In the genomic region with DNA sequence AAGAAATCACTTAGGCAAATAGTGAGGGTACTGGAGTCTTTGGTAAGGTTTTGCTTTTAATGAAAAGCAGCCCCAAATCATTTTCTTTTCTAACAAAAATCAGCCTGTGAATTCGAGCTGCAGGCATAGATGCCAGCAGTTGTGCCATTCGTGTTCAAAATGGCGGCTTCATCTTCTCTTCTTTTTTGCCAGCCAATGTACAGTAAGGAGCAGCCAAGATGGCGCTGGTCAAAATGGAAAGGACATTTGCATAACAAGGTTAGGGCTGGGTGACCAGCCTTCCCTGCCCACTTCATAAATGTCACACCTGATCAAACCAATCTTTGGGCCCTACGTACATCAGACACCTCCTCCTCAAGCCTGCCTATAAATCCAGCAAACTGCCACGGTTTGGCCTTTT, we compare ENCODE assay signal across 36 cellular contexts.
"Had no signal": no experiment of that assay in that cellular context is flagged by ENCODE, and none has a peak within 500 bp of the region (broad histone marks: within the 10 kb centered on the region; RNA-seq: fewer than 3 reads in every experiment).

No MANE protein-coding gene starts in this region.

- H3K4me3 ChIP-seq: adrenal gland, body of pancreas, coronary artery, esophagus muscularis mucosa, gastrocnemius medialis, heart left ventricle had no signal

- DNase-seq: activated B cell treated with CpG ODN at 0.5 μM for 24 hours; activated CD4-positive, alpha-beta T cell treated with anti-CD3 and anti-CD28 coated beads for 48 hours; activated CD4-positive, alpha-beta T cell treated with anti-CD3 and anti-CD28 coated beads, Interleukin-2, amount 50 U/mL, for 1 hour; activated CD4-positive, alpha-beta T cell treated with anti-CD3 and anti-CD28 coated beads, Interleukin-2, amount 50 U/mL, for 48 hours; activated CD8-positive, alpha-beta memory T cell treated with anti-CD3 and anti-CD28 coated beads, Interleukin-2, amount 10 ng/mL, durations not matched to agents 7 days and 5 days; activated CD8-positive, alpha-beta memory T cell treated with anti-CD3 and anti-CD28 coated beads, Interleukin-2, amount 50 U/mL, for 4 hours; activated CD8-positive, alpha-beta T cell treated with anti-CD3 and anti-CD28 coated beads, Interleukin-2, amount 10 ng/mL, durations not matched to agents 7 days and 5 days; activated effector memory CD4-positive, alpha-beta T cell treated with anti-CD3 and anti-CD28 coated beads, Interleukin-2, amount 50 U/mL, for 16 hours; activated naive CD4-positive, alpha-beta T cell treated with anti-CD3 and anti-CD28 coated beads for 36 hours; activated naive CD8-positive, alpha-beta T cell treated with anti-CD3 and anti-CD28 coated beads for 36 hours; activated naive CD8-positive, alpha-beta T cell treated with anti-CD3 and anti-CD28 coated beads, Interleukin-2, amount 50 U/mL, for 24 hours; activated T-cell treated with anti-CD3 and anti-CD28 coated beads, Interleukin-2, amount 50 U/mL, for 1 hour; activated T-cell treated with anti-CD3 and anti-CD28 coated beads, Interleukin-2, amount 50 U/mL, for 48 hours; adrenal gland; amygdala; aorta; body of pancreas; dermis blood vessel endothelial cell; effector CD4-positive, alpha-beta T cell; effector memory CD8-positive, alpha-beta T cell; erythroblast; foreskin keratinocyte; gastrocnemius medialis; glutamatergic neuron; T1000; WERI-Rb-1 had no signal

- ATAC-seq: activated CD4-positive, CD25-positive, alpha-beta regulatory T cell treated with anti-CD3 and anti-CD28 coated beads, Interleukin-2, amount 50 U/mL, for 24 hours; activated CD8-positive, alpha-beta memory T cell treated with anti-CD3 and anti-CD28 coated beads, Interleukin-2, amount 10 ng/mL, durations not matched to agents 7 days and 5 days; activated CD8-positive, alpha-beta T cell treated with anti-CD3 and anti-CD28 coated beads, Interleukin-2, amount 10 ng/mL, durations not matched to agents 7 days and 5 days; activated naive CD8-positive, alpha-beta T cell treated with anti-CD3 and anti-CD28 coated beads, Interleukin-2, amount 50 U/mL, for 24 hours; body of pancreas; effector memory CD8-positive, alpha-beta T cell; foreskin keratinocyte; gastrocnemius medialis had no signal

- H3K9me3 ChIP-seq: adrenal gland, body of pancreas, gastrocnemius medialis had no signal

- H3K27ac ChIP-seq: adrenal gland, body of pancreas, coronary artery, foreskin keratinocyte, gastrocnemius medialis, WERI-Rb-1 had no signal

- H3K27ac Mint-ChIP-seq: activated B cell treated with CpG ODN at 0.5 μM for 24 hours; activated CD8-positive, alpha-beta memory T cell treated with anti-CD3 and anti-CD28 coated beads, Interleukin-2, amount 10 ng/mL, durations not matched to agents 7 days and 5 days; activated CD8-positive, alpha-beta T cell treated with anti-CD3 and anti-CD28 coated beads, Interleukin-2, amount 10 ng/mL, durations not matched to agents 7 days and 5 days; activated naive CD4-positive, alpha-beta T cell treated with anti-CD3 and anti-CD28 coated beads for 36 hours; activated naive CD4-positive, alpha-beta T cell treated with anti-CD3 and anti-CD28 coated beads, Interleukin-2, amount 50 U/mL, for 24 hours; activated naive CD8-positive, alpha-beta T cell treated with anti-CD3 and anti-CD28 coated beads for 36 hours; activated naive CD8-positive, alpha-beta T cell treated with anti-CD3 and anti-CD28 coated beads, Interleukin-2, amount 50 U/mL, for 24 hours; activated T-helper 1 cell treated with anti-CD3 and anti-CD28 coated beads, Interleukin-12 subunit alpha, Interleukin-12 subunit beta, Interleukin-2, Interleukin-4 antibody, amounts not matched to agents 30 ng/mL and 10 ng/mL and 1 ng/mL, durations not matched to agents 14 hours and 24 hours and 36 hours; activated T-helper 2 cell treated with anti-CD3 and anti-CD28 coated beads, Interferon-gamma antibody, Interleukin-2, Interleukin-4, amounts not matched to agents 10 μg/mL and 5 μg/mL and 100 μg/mL, durations not matched to agents 14 hours and 24 hours and 36 hours; effector memory CD8-positive, alpha-beta T cell; T-helper 1 cell treated with Interleukin-12 subunit alpha and Interleukin-12 subunit beta and Interleukin-4 antibody, amounts not matched to agents 30 μg/mL and 1 μg/mL, for 36 hours; T-helper 2 cell treated with Interferon-gamma antibody and Interleukin-4, amounts not matched to agents 5 μg/mL and 100 μg/mL, for 36 hours had no signal

- H3K36me3 Mint-ChIP-seq: activated CD8-positive, alpha-beta memory T cell treated with anti-CD3 and anti-CD28 coated beads, Interleukin-2, amount 10 ng/mL, durations not matched to agents 7 days and 5 days; activated naive CD4-positive, alpha-beta T cell treated with anti-CD3 and anti-CD28 coated beads, Interleukin-2, amount 50 U/mL, for 24 hours; activated naive CD8-positive, alpha-beta T cell treated with anti-CD3 and anti-CD28 coated beads for 36 hours had no signal

- H3K27me3 ChIP-seq: adrenal gland, body of pancreas, esophagus muscularis mucosa, gastrocnemius medialis had no signal

- H3K9me3 Mint-ChIP-seq: activated B cell treated with CpG ODN at 0.5 μM for 24 hours; activated naive CD4-positive, alpha-beta T cell treated with anti-CD3 and anti-CD28 coated beads for 36 hours; activated naive CD4-positive, alpha-beta T cell treated with anti-CD3 and anti-CD28 coated beads, Interleukin-2, amount 50 U/mL, for 24 hours; activated naive CD8-positive, alpha-beta T cell treated with anti-CD3 and anti-CD28 coated beads for 36 hours; activated naive CD8-positive, alpha-beta T cell treated with anti-CD3 and anti-CD28 coated beads, Interleukin-2, amount 50 U/mL, for 24 hours; activated T-helper 1 cell treated with anti-CD3 and anti-CD28 coated beads, Interleukin-12 subunit alpha, Interleukin-12 subunit beta, Interleukin-2, Interleukin-4 antibody, amounts not matched to agents 30 ng/mL and 10 ng/mL and 1 ng/mL, durations not matched to agents 14 hours and 24 hours and 36 hours; activated T-helper 2 cell treated with anti-CD3 and anti-CD28 coated beads, Interferon-gamma antibody, Interleukin-2, Interleukin-4, amounts not matched to agents 10 μg/mL and 5 μg/mL and 100 μg/mL, durations not matched to agents 14 hours and 24 hours and 36 hours; central memory CD8-positive, alpha-beta T cell; effector memory CD8-positive, alpha-beta T cell; T-helper 1 cell treated with Interleukin-12 subunit alpha and Interleukin-12 subunit beta and Interleukin-4 antibody, amounts not matched to agents 30 μg/mL and 1 μg/mL, for 36 hours; T-helper 2 cell treated with Interferon-gamma antibody and Interleukin-4, amounts not matched to agents 5 μg/mL and 100 μg/mL, for 36 hours had no signal

- H3K4me1 Mint-ChIP-seq: activated B cell treated with CpG ODN at 0.5 μM for 24 hours; activated CD8-positive, alpha-beta memory T cell treated with anti-CD3 and anti-CD28 coated beads, Interleukin-2, amount 10 ng/mL, durations not matched to agents 7 days and 5 days; activated naive CD4-positive, alpha-beta T cell treated with anti-CD3 and anti-CD28 coated beads, Interleukin-2, amount 50 U/mL, for 24 hours; activated naive CD8-positive, alpha-beta T cell treated with anti-CD3 and anti-CD28 coated beads for 36 hours; activated naive CD8-positive, alpha-beta T cell treated with anti-CD3 and anti-CD28 coated beads, Interleukin-2, amount 50 U/mL, for 24 hours; central memory CD8-positive, alpha-beta T cell had no signal

- H3K36me3 ChIP-seq: adrenal gland, esophagus muscularis mucosa, gastrocnemius medialis, heart left ventricle, WERI-Rb-1 had no signal

- H3K4me1 ChIP-seq: body of pancreas, foreskin keratinocyte, gastrocnemius medialis had no signal

- H3K4me3 Mint-ChIP-seq: activated B cell treated with CpG ODN at 0.5 μM for 24 hours; activated CD8-positive, alpha-beta memory T cell treated with anti-CD3 and anti-CD28 coated beads, Interleukin-2, amount 10 ng/mL, durations not matched to agents 7 days and 5 days; activated CD8-positive, alpha-beta T cell treated with anti-CD3 and anti-CD28 coated beads, Interleukin-2, amount 10 ng/mL, durations not matched to agents 7 days and 5 days; activated naive CD4-positive, alpha-beta T cell treated with anti-CD3 and anti-CD28 coated beads for 36 hours; activated naive CD4-positive, alpha-beta T cell treated with anti-CD3 and anti-CD28 coated beads, Interleukin-2, amount 50 U/mL, for 24 hours; activated naive CD8-positive, alpha-beta T cell treated with anti-CD3 and anti-CD28 coated beads for 36 hours; activated naive CD8-positive, alpha-beta T cell treated with anti-CD3 and anti-CD28 coated beads, Interleukin-2, amount 50 U/mL, for 24 hours; activated T-helper 1 cell treated with anti-CD3 and anti-CD28 coated beads, Interleukin-12 subunit alpha, Interleukin-12 subunit beta, Interleukin-2, Interleukin-4 antibody, amounts not matched to agents 30 ng/mL and 10 ng/mL and 1 ng/mL, durations not matched to agents 14 hours and 24 hours and 36 hours; central memory CD8-positive, alpha-beta T cell; effector memory CD8-positive, alpha-beta T cell; T-helper 1 cell treated with Interleukin-12 subunit alpha and Interleukin-12 subunit beta and Interleukin-4 antibody, amounts not matched to agents 30 μg/mL and 1 μg/mL, for 36 hours; T-helper 2 cell treated with Interferon-gamma antibody and Interleukin-4, amounts not matched to agents 5 μg/mL and 100 μg/mL, for 36 hours had no signal

- H3K27me3 Mint-ChIP-seq: activated naive CD8-positive, alpha-beta T cell treated with anti-CD3 and anti-CD28 coated beads for 36 hours had no signal
